ENCODE assay signal across 1 cellular context in the genomic region with DNA sequence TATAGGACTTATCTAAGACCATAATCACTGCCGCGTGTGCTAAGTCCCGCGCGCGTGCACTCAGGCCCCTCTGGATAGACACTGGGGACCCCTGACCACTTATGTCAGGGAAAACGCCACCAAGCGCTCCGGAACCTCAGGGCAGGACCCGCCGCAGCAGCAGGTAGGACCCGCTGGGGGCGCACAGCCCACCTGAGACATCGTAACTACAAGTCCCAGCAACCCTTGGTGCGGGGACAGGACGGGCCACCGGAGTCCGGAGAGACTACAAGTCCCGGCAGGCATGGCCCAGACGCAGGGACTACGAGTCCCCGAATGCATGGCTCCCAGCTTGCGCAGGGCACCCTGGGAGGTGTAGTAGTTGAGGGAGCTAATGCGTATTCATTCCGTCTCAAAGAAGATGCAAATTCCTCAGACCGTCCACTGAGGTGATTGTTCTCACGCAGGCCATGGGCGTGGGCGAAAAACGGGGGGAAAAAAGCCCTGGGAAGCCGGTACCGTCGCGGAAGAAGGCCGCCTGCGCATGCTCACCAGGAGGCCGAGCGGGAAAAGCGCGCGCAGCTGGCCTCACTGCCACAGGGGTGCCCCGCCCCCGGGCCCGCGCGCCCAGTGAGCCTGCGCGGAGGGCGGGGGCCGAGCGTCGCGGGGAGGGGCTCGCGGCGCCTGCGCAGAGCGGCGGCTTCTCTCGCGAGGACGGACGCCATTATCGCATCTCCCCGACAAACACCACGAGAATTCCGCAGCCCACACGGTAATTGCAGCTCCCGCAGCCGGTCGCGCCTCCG.
TF ChIP-seq lines count a peak whose summit lies in the region.

A gene with protein sequence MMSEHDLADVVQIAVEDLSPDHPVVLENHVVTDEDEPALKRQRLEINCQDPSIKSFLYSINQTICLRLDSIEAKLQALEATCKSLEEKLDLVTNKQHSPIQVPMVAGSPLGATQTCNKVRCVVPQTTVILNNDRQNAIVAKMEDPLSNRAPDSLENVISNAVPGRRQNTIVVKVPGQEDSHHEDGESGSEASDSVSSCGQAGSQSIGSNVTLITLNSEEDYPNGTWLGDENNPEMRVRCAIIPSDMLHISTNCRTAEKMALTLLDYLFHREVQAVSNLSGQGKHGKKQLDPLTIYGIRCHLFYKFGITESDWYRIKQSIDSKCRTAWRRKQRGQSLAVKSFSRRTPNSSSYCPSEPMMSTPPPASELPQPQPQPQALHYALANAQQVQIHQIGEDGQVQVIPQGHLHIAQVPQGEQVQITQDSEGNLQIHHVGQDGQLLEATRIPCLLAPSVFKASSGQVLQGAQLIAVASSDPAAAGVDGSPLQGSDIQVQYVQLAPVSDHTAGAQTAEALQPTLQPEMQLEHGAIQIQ (plus strand): TSS at position 670 of the 785 bp plus-strand sequence. CDS start 23,682 bp downstream, outside the sequence.

TF ChIP-seq in HepG2, 621 proteins besides CTCF, POLR2A, EP300 and RAD21 (continued from another document and continues in another):
- TF ChIP-seq, protein P1, sequence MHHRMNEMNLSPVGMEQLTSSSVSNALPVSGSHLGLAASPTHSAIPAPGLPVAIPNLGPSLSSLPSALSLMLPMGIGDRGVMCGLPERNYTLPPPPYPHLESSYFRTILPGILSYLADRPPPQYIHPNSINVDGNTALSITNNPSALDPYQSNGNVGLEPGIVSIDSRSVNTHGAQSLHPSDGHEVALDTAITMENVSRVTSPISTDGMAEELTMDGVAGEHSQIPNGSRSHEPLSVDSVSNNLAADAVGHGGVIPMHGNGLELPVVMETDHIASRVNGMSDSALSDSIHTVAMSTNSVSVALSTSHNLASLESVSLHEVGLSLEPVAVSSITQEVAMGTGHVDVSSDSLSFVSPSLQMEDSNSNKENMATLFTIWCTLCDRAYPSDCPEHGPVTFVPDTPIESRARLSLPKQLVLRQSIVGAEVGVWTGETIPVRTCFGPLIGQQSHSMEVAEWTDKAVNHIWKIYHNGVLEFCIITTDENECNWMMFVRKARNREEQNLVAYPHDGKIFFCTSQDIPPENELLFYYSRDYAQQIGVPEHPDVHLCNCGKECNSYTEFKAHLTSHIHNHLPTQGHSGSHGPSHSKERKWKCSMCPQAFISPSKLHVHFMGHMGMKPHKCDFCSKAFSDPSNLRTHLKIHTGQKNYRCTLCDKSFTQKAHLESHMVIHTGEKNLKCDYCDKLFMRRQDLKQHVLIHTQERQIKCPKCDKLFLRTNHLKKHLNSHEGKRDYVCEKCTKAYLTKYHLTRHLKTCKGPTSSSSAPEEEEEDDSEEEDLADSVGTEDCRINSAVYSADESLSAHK (CRISPR knock-in tag; IDR thresholded peaks at IDR 0.05; ENCODE audit: borderline replicate concordance) = 0 out of 2 replicates have a peak, but pooled peaks have one; percentile 31
- TF ChIP-seq FOSL2 (CRISPR knock-in tag; IDR thresholded peaks at IDR 0.05) (peak; percentile 64), ZNF761 (CRISPR knock-in tag; conservative IDR thresholded peaks at IDR 0.05) (peak; percentile 86; the same call in 1 of the 2 replicates), ZNF605 (CRISPR knock-in tag; IDR thresholded peaks at IDR 0.05) (peak; percentile 92), ZNF549 (CRISPR knock-in tag; IDR thresholded peaks at IDR 0.05) (0 out of 2 replicates have a peak, but pooled peaks have one; percentile 55), SNAI1 (CRISPR knock-in tag; IDR thresholded peaks at IDR 0.05; ENCODE audit: borderline replicate concordance) (0 out of 2 replicates have a peak, but pooled peaks have one; percentile 51), ZNF841 (CRISPR knock-in tag; IDR thresholded peaks at IDR 0.05; ENCODE audit: borderline replicate concordance) (no peak), ZNF550 (CRISPR knock-in tag; IDR thresholded peaks at IDR 0.05; ENCODE audit: borderline replicate concordance) (peak; percentile 3; the same call in 1 of the 2 replicates), ZNF777 (CRISPR knock-in tag; IDR thresholded peaks at IDR 0.05) (peak; percentile 60; the same call in 1 of the 2 replicates), HNF4G (IDR thresholded peaks at IDR 0.05; ENCODE audit: borderline replicate concordance, low read depth, low read length) (no peak; the same call in 1 of the 2 replicates), HNF4G (CRISPR knock-in tag; IDR thresholded peaks at IDR 0.05; ENCODE audit: borderline replicate concordance, low read depth) (peak; percentile 70; the same call in 1 of the 2 replicates), XRCC5 (optimal IDR thresholded peaks at IDR 0.05; ENCODE audit: low read length) (peak; percentile 97), NRL (CRISPR knock-in tag; IDR thresholded peaks at IDR 0.05; ENCODE audit: borderline replicate concordance) (peak; percentile 91; the same call in 1 of the 2 replicates), NFE2 (CRISPR knock-in tag; IDR thresholded peaks at IDR 0.05) (no peak), ZNF431 (CRISPR knock-in tag; IDR thresholded peaks at IDR 0.05; ENCODE audit: borderline replicate concordance, low read depth) (peak; percentile 38), ZFP36 (IDR thresholded peaks at IDR 0.05; ENCODE audit: borderline replicate concordance, low read depth, low read length, partially characterized antibody) (no peak), TEAD3 (CRISPR knock-in tag; optimal IDR thresholded peaks at IDR 0.05; ENCODE audit: borderline replicate concordance) (peak; percentile 87)
- TF ChIP-seq, protein P2, sequence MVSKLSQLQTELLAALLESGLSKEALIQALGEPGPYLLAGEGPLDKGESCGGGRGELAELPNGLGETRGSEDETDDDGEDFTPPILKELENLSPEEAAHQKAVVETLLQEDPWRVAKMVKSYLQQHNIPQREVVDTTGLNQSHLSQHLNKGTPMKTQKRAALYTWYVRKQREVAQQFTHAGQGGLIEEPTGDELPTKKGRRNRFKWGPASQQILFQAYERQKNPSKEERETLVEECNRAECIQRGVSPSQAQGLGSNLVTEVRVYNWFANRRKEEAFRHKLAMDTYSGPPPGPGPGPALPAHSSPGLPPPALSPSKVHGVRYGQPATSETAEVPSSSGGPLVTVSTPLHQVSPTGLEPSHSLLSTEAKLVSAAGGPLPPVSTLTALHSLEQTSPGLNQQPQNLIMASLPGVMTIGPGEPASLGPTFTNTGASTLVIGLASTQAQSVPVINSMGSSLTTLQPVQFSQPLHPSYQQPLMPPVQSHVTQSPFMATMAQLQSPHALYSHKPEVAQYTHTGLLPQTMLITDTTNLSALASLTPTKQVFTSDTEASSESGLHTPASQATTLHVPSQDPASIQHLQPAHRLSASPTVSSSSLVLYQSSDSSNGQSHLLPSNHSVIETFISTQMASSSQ (IDR thresholded peaks at IDR 0.05; ENCODE audit: low read depth) = peak; percentile 72
- TF ChIP-seq, protein P2 (CRISPR knock-in tag; IDR thresholded peaks at IDR 0.05; ENCODE audit: borderline replicate concordance) = peak; percentile 79; the same call in 1 of the 2 replicates
- TF ChIP-seq, protein P3, sequence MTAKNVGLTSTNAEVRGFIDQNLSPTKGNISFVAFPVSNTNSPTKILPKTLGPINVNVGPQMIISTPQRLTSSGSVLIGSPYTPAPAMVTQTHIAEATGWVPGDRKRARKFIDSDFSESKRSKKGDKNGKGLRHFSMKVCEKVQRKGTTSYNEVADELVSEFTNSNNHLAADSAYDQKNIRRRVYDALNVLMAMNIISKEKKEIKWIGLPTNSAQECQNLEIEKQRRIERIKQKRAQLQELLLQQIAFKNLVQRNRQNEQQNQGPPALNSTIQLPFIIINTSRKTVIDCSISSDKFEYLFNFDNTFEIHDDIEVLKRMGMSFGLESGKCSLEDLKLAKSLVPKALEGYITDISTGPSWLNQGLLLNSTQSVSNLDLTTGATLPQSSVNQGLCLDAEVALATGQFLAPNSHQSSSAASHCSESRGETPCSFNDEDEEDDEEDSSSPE (CRISPR knock-in tag; IDR thresholded peaks at IDR 0.05) = peak; percentile 96
- TF ChIP-seq, protein P4, sequence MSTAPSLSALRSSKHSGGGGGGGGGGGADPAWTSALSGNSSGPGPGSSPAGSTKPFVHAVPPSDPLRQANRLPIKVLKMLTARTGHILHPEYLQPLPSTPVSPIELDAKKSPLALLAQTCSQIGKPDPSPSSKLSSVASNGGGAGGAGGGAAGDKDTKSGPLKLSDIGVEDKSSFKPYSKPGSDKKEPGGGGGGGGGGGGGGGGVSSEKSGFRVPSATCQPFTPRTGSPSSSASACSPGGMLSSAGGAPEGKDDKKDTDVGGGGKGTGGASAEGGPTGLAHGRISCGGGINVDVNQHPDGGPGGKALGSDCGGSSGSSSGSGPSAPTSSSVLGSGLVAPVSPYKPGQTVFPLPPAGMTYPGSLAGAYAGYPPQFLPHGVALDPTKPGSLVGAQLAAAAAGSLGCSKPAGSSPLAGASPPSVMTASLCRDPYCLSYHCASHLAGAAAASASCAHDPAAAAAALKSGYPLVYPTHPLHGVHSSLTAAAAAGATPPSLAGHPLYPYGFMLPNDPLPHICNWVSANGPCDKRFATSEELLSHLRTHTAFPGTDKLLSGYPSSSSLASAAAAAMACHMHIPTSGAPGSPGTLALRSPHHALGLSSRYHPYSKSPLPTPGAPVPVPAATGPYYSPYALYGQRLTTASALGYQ (CRISPR knock-in tag; IDR thresholded peaks at IDR 0.05) = no peak; the same call in 1 of the 2 replicates
- TF ChIP-seq, protein P5, sequence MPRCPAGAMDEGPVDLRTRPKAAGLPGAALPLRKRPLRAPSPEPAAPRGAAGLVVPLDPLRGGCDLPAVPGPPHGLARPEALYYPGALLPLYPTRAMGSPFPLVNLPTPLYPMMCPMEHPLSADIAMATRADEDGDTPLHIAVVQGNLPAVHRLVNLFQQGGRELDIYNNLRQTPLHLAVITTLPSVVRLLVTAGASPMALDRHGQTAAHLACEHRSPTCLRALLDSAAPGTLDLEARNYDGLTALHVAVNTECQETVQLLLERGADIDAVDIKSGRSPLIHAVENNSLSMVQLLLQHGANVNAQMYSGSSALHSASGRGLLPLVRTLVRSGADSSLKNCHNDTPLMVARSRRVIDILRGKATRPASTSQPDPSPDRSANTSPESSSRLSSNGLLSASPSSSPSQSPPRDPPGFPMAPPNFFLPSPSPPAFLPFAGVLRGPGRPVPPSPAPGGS (CRISPR knock-in tag; IDR thresholded peaks at IDR 0.05) = peak; percentile 83
- TF ChIP-seq, protein P6, sequence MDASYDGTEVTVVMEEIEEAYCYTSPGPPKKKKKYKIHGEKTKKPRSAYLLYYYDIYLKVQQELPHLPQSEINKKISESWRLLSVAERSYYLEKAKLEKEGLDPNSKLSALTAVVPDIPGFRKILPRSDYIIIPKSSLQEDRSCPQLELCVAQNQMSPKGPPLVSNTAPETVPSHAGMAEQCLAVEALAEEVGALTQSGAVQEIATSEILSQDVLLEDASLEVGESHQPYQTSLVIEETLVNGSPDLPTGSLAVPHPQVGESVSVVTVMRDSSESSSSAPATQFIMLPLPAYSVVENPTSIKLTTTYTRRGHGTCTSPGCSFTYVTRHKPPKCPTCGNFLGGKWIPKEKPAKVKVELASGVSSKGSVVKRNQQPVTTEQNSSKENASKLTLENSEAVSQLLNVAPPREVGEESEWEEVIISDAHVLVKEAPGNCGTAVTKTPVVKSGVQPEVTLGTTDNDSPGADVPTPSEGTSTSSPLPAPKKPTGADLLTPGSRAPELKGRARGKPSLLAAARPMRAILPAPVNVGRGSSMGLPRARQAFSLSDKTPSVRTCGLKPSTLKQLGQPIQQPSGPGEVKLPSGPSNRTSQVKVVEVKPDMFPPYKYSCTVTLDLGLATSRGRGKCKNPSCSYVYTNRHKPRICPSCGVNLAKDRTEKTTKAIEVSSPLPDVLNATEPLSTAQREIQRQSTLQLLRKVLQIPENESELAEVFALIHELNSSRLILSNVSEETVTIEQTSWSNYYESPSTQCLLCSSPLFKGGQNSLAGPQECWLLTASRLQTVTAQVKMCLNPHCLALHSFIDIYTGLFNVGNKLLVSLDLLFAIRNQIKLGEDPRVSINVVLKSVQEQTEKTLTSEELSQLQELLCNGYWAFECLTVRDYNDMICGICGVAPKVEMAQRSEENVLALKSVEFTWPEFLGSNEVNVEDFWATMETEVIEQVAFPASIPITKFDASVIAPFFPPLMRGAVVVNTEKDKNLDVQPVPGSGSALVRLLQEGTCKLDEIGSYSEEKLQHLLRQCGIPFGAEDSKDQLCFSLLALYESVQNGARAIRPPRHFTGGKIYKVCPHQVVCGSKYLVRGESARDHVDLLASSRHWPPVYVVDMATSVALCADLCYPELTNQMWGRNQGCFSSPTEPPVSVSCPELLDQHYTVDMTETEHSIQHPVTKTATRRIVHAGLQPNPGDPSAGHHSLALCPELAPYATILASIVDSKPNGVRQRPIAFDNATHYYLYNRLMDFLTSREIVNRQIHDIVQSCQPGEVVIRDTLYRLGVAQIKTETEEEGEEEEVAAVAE (CRISPR knock-in tag; IDR thresholded peaks at IDR 0.05; ENCODE audit: borderline replicate concordance) = peak; percentile 94
- TF ChIP-seq, protein P7, sequence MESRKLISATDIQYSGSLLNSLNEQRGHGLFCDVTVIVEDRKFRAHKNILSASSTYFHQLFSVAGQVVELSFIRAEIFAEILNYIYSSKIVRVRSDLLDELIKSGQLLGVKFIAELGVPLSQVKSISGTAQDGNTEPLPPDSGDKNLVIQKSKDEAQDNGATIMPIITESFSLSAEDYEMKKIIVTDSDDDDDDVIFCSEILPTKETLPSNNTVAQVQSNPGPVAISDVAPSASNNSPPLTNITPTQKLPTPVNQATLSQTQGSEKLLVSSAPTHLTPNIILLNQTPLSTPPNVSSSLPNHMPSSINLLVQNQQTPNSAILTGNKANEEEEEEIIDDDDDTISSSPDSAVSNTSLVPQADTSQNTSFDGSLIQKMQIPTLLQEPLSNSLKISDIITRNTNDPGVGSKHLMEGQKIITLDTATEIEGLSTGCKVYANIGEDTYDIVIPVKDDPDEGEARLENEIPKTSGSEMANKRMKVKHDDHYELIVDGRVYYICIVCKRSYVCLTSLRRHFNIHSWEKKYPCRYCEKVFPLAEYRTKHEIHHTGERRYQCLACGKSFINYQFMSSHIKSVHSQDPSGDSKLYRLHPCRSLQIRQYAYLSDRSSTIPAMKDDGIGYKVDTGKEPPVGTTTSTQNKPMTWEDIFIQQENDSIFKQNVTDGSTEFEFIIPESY (CRISPR knock-in tag; IDR thresholded peaks at IDR 0.05) = peak; percentile 99
- TF ChIP-seq, protein P8, sequence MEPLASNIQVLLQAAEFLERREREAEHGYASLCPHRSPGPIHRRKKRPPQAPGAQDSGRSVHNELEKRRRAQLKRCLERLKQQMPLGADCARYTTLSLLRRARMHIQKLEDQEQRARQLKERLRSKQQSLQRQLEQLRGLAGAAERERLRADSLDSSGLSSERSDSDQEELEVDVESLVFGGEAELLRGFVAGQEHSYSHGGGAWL (CRISPR knock-in tag; IDR thresholded peaks at IDR 0.05) = peak; percentile 76; the same call in 1 of the 2 replicates
